Comparison of ENCODE assay signal across 8 cellular contexts in genomic region chr2:169131587-169132512, GRCh38.
DNase-seq lines count a peak whose midpoint lies in the region; ATAC-seq lines count a peak whose summit lies in the region.

No MANE protein-coding gene starts in this region.

- H3K27ac ChIP-seq in CD4-positive, alpha-beta memory T cell (ENCODE audit: low read depth, low read length): no peak overlapping the region
- H3K27ac ChIP-seq in mesendoderm (ENCODE audit: low read depth, low read length): no peak overlapping the region

- WGBS in mesendoderm (ENCODE audit: extremely low coverage, insufficient coverage, low lambda C conversion rate): no CpG with 5 or more reads among the region's 9 CpGs

- CTCF ChIA-PET in CD4-positive, alpha-beta memory T cell (lab: Charles Lee; ENCODE audit: partially characterized antibody): interaction anchor here (0.5 to 3.7 kb wide), 28 partner anchors 10 to 383 kb away, joined by 3 to 154 read pairs (median 4); partner anchors contain the start of gene DHRS9

- POLR2A ChIA-PET in CD4-positive, alpha-beta memory T cell (lab: Charles Lee; ENCODE audit: partially characterized antibody): interaction anchor here (1.0 to 2.3 kb wide), 4 partner anchors 22 to 170 kb away, joined by 3 to 11 read pairs (median 5); no protein-coding TSS in a partner anchor

- ATAC-seq in GM18868 (IDR thresholded peaks at IDR 0.05; ENCODE audit: unreplicated experiment) (peak; percentile 94), HG03342 (IDR thresholded peaks at IDR 0.05; ENCODE audit: unreplicated experiment) (peak; percentile 89)

- no peak overlapping the region for H3K4me3 Mint-ChIP-seq in CD4-positive, alpha-beta memory T cell

- no peaks in the 10 kb centered on the region for H3K9me3 Mint-ChIP-seq in CD4-positive, alpha-beta memory T cell

- H3K4me3 ChIP-seq in CD4-positive, alpha-beta memory T cell (ENCODE audit: low read length in 2 of 2): no peak overlapping the region
- H3K4me3 ChIP-seq in mesendoderm (ENCODE audit: low read length): no peak overlapping the region

- H3K4me1 ChIP-seq in CD4-positive, alpha-beta memory T cell (ENCODE audit: insufficient read depth, low read length): no peaks in the 10 kb centered on the region
- H3K4me1 ChIP-seq in mesendoderm (ENCODE audit: control insufficient read depth, low read depth, low read length): peaks cover 2% of the 10 kb centered on the region

- no peaks in the 10 kb centered on the region for H3K27me3 Mint-ChIP-seq in CD4-positive, alpha-beta memory T cell

- H2AK5ac ChIP-seq in mesendoderm (ENCODE audit: low read length): no peak overlapping the region

- peaks cover 0 to 6% (median 3%) of the 10 kb centered on the region in 4 donors for H3K4me1 Mint-ChIP-seq in CD4-positive, alpha-beta memory T cell

- peak overlapping the region; percentile 36 for H3K4ac ChIP-seq in mesendoderm (ENCODE audit: low read depth, low read length)

- no peak overlapping the region for H4K8ac ChIP-seq in mesendoderm (ENCODE audit: low read depth, low read length)

- no peak overlapping the region for H3K23ac ChIP-seq in mesendoderm (ENCODE audit: low read length)

- H3K79me1 ChIP-seq in mesendoderm (ENCODE audit: low read length): no peaks in the 10 kb centered on the region

- peak overlapping the region; percentile 51 for H3K18ac ChIP-seq in mesendoderm (ENCODE audit: low read length)

- H3K27ac Mint-ChIP-seq in CD4-positive, alpha-beta memory T cell: peak overlapping the region in 3 of 7 donors; percentile 1 to 32 (median 18)

- H2BK120ac ChIP-seq in mesendoderm (ENCODE audit: low read depth, low read length): no peak overlapping the region

- H3K79me2 ChIP-seq in mesendoderm (ENCODE audit: control insufficient read depth, insufficient read depth, low read length): no peaks in the 10 kb centered on the region

- intact Hi-C loops in CD4-positive, alpha-beta memory T cell (cut with micrococcal nuclease): loop anchor here (1.0 kb wide), 2 partner anchors 23 to 171 kb away; no protein-coding TSS in a partner anchor

- no peak overlapping the region for H3K56ac ChIP-seq in mesendoderm (ENCODE audit: low read length)

- H3K9me3 ChIP-seq in CD4-positive, alpha-beta memory T cell (ENCODE audit: control insufficient read depth in 1 of 2, low read length in 2 of 2): no peaks in the 10 kb centered on the region

- H2BK5ac ChIP-seq in mesendoderm (ENCODE audit: low read length): no peak overlapping the region

- H3K36me3 ChIP-seq in CD4-positive, alpha-beta memory T cell (ENCODE audit: insufficient read depth, low read length): no peaks in the 10 kb centered on the region
- H3K36me3 ChIP-seq in mesendoderm (ENCODE audit: control insufficient read depth, insufficient read depth, low read length): no peaks in the 10 kb centered on the region

- H3K27me3 ChIP-seq in CD4-positive, alpha-beta memory T cell (ENCODE audit: insufficient read depth, low read length): no peaks in the 10 kb centered on the region
- no peaks in the 10 kb centered on the region for H3K27me3 ChIP-seq in mesendoderm (ENCODE audit: insufficient read depth, low read length, poor library complexity)

- no peaks in the 10 kb centered on the region for H3K36me3 Mint-ChIP-seq in CD4-positive, alpha-beta memory T cell

- no peak overlapping the region for H4K5ac ChIP-seq in mesendoderm (ENCODE audit: low read length)

- H3K9ac ChIP-seq in mesendoderm (ENCODE audit: low read length): no peak overlapping the region

- H3K4me2 ChIP-seq in mesendoderm (ENCODE audit: low read length): no peak overlapping the region

- H2BK15ac ChIP-seq in mesendoderm (replicated peaks; ENCODE audit: low read depth): no peak overlapping the region

- DNase-seq in CD4-positive, alpha-beta memory T cell: peak in 4 of 5 donors; percentile 52 to 58 (median 54)
- DNase-seq in NOMO-1 treated with dmso at 0.1 percent for 144 hours (lab: John Stamatoyannopoulos, UW; ENCODE audit: unreplicated experiment) (peak; percentile 12), dermis blood vessel endothelial cell (peak; percentile 74), mesendoderm (peak; percentile 59), NCI-H1048 (lab: John Stamatoyannopoulos, UW) (no peak), ureter (ENCODE audit: low spot score) (no peak)

Comparison
In these comparisons a context has a peak if more than half of its experiments do, and no peak if none do; other contexts are left out.
1. DNase-seq: peak in CD4-positive, alpha-beta memory T cell (4 of 5), NOMO-1 treated with dmso at 0.1 percent for 144 hours (single experiment), dermis blood vessel endothelial cell (single experiment) and mesendoderm (single experiment); none in NCI-H1048 (single experiment) and ureter (single experiment).